ENCODE assay signal across 11 cellular contexts in genomic region chr3:141094851-141095545, GRCh38. TPM values are rescaled to one million over a fixed set of nuclear protein-coding genes. Genes with fewer than 3 reads are reported as not detected.
DNase-seq lines count a peak whose midpoint lies in the region; ATAC-seq and TF ChIP-seq lines count a peak whose summit lies in the region.
"Had no signal": no experiment of that assay in that cellular context is flagged by ENCODE, and none has a peak within 500 bp of the region (broad histone marks: within the 10 kb centered on the region; RNA-seq: fewer than 3 reads in every experiment).

No MANE protein-coding gene starts in this region.

- H2BK15ac ChIP-seq in H9 (ENCODE audit: low read depth, low read length) = no peak overlapping the region

- H3K79me1 ChIP-seq in H9 (ENCODE audit: insufficient read depth, low read depth, low read length, poor library complexity, severe bottlenecking) = no peaks in the 10 kb centered on the region

- no peak overlapping the region for H4K91ac ChIP-seq in H9 (ENCODE audit: insufficient read length, low read depth, low read length)

- DNase-seq in H9 (no peak), amniotic stem cell (lab: John Stamatoyannopoulos, UW) (peak; percentile 20), right cardiac atrium (peak; percentile 90 to 93 (median 91)), germinal center (ENCODE audit: low spot score) (no peak)
- no peak for DNase-seq in activated T-cell treated with anti-CD3 and anti-CD28 coated beads, Interleukin-2, amount 50 U/mL, for 4 hours
- DNase-seq: naive thymus-derived CD8-positive, alpha-beta T cell; WERI-Rb-1 had no signal

- H3K9me3 ChIP-seq in H9 (ENCODE audit: control insufficient read depth, low read depth, low read length) (no peaks in the 10 kb centered on the region), right cardiac atrium (ENCODE audit: control insufficient read depth, low read length) (no peaks in the 10 kb centered on the region), skeletal muscle satellite cell (replicated peaks; ENCODE audit: low read length) (no peaks in the 10 kb centered on the region)

- no peaks in the 10 kb centered on the region for H3K27me3 ChIP-seq in H9 (ENCODE audit: insufficient read depth, low read length)
- H3K27me3 ChIP-seq in right cardiac atrium (ENCODE audit: control insufficient read depth, insufficient read depth) = no peaks in the 10 kb centered on the region
- H3K27me3 ChIP-seq in skeletal muscle satellite cell (ENCODE audit: control insufficient read depth, insufficient read depth, low read length) = peaks cover 11% of the 10 kb centered on the region

- H3K4me2 ChIP-seq in H9 (ENCODE audit: insufficient read depth, insufficient read length, low read length) (no peak overlapping the region), skeletal muscle satellite cell (ENCODE audit: low read length) (peak overlapping the region; percentile 76)

- no peak overlapping the region for H3K56ac ChIP-seq in H9 (ENCODE audit: insufficient read length, low read depth, low read length)

- H3K23me2 ChIP-seq in H9 (ENCODE audit: insufficient read length, low read depth, low read length, poor library complexity, severe bottlenecking) = no peaks in the 10 kb centered on the region

- no CpG with 5 or more reads among the region's 23 CpGs for WGBS in H9 (ENCODE audit: extremely low coverage, insufficient read length, low lambda C conversion rate)
- 22% methylated on average over 23 of the region's 23 CpGs for WGBS in right cardiac atrium

- no peak overlapping the region for H2BK20ac ChIP-seq in H9 (ENCODE audit: low read depth, low read length, poor library complexity, severe bottlenecking)

- no peak overlapping the region for H2AFZ ChIP-seq in H9 (ENCODE audit: low read length)

- H3K9ac ChIP-seq in H9 (ENCODE audit: extremely low read depth, insufficient read length, low read length) (no peak overlapping the region), skeletal muscle satellite cell (ENCODE audit: low read depth, low read length) (peak overlapping the region; percentile 24)

- no peak overlapping the region for H3T11ph ChIP-seq in H9 (ENCODE audit: low read length)

- no peak overlapping the region for H2AK5ac ChIP-seq in H9 (ENCODE audit: insufficient read length, low read length)

- H3K9me3 Mint-ChIP-seq in H9 = peaks cover 4 to 10% of the 10 kb centered on the region in 2 experiments; a peak in 4 of 5 replicates
- H3K9me3 Mint-ChIP-seq in activated T-cell treated with anti-CD3 and anti-CD28 coated beads, Interleukin-2, amount 50 U/mL, for 4 hours = no peaks in the 10 kb centered on the region

- no peak overlapping the region for H3K4me3 ChIP-seq in right cardiac atrium (ENCODE audit: low read length)
- H3K4me3 ChIP-seq in skeletal muscle satellite cell (ENCODE audit: low read length) = peak overlapping the region; percentile 62

- H3K36me3 Mint-ChIP-seq in H9 (ENCODE audit: insufficient read depth in 1 of 3, low read depth in 3 of 3) = peaks cover under 1 to 10% (median 6%) of the 10 kb centered on the region in 3 experiments; a peak in 6 of 7 replicates
- H3K36me3 Mint-ChIP-seq in activated T-cell treated with anti-CD3 and anti-CD28 coated beads, Interleukin-2, amount 50 U/mL, for 4 hours (ENCODE audit: insufficient read depth) = no peaks in the 10 kb centered on the region

- intact Hi-C loops in right cardiac atrium (cut with DNase I) = no loop called here

- no peak overlapping the region for H3K18ac ChIP-seq in H9 (ENCODE audit: insufficient read length, low read depth, low read length)

- no peaks in the 10 kb centered on the region for H3K27me3 Mint-ChIP-seq in H9 (ENCODE audit: low read depth)
- peaks cover under 1% of the 10 kb centered on the region for H3K27me3 Mint-ChIP-seq in activated T-cell treated with anti-CD3 and anti-CD28 coated beads, Interleukin-2, amount 50 U/mL, for 4 hours (ENCODE audit: low read depth)
- H3K27me3 Mint-ChIP-seq: stimulated activated naive CD8-positive, alpha-beta T cell treated with anti-CD3 and anti-CD28 coated beads, Interleukin-15, Interleukin-2, amounts not matched to agents 100 ng/mL and 50 ng/mL, for 24 hours had no signal

- no peak overlapping the region for H3K4ac ChIP-seq in H9 (ENCODE audit: low read depth, low read length)

- no peak overlapping the region for H2BK5ac ChIP-seq in H9 (ENCODE audit: insufficient read length, low read length)

- H3K4me3 Mint-ChIP-seq in H9 = no peak overlapping the region
- no peak overlapping the region for H3K4me3 Mint-ChIP-seq in activated T-cell treated with anti-CD3 and anti-CD28 coated beads, Interleukin-2, amount 50 U/mL, for 4 hours
- H3K4me3 Mint-ChIP-seq: naive thymus-derived CD8-positive, alpha-beta T cell; stimulated activated naive CD8-positive, alpha-beta T cell treated with anti-CD3 and anti-CD28 coated beads, Interleukin-15, Interleukin-2, amounts not matched to agents 100 ng/mL and 50 ng/mL, for 24 hours had no signal

- peak overlapping the region; percentile 64; the same call in 1 of the 2 replicates for H3K14ac ChIP-seq in H9 (ENCODE audit: insufficient read depth, low read length)

- no peaks in the 10 kb centered on the region for H4K20me1 ChIP-seq in H9 (ENCODE audit: control insufficient read depth, insufficient read depth, insufficient read length)

- no peak overlapping the region for H2BK120ac ChIP-seq in H9 (ENCODE audit: low read depth, low read length, poor library complexity, severe bottlenecking)

- ATAC-seq in right cardiac atrium (peak; percentile 91 to 96), GM21529 (IDR thresholded peaks at IDR 0.05; ENCODE audit: unreplicated experiment) (no peak), HG03520 (IDR thresholded peaks at IDR 0.05; ENCODE audit: unreplicated experiment) (no peak)
- ATAC-seq in activated T-cell treated with anti-CD3 and anti-CD28 coated beads, Interleukin-2, amount 50 U/mL, for 4 hours = no peak
- ATAC-seq: naive thymus-derived CD8-positive, alpha-beta T cell had no signal

- H3K27ac ChIP-seq in H9 (ENCODE audit: insufficient read length, low read depth, low read length) (no peak overlapping the region), right cardiac atrium (ENCODE audit: low read length) (peak overlapping the region; percentile 37)
- H3K27ac ChIP-seq: WERI-Rb-1 had no signal

- no peak overlapping the region for H4K8ac ChIP-seq in H9 (replicated peaks; ENCODE audit: insufficient read length, low read depth, low read length)

- no peaks in the 10 kb centered on the region for H3K79me2 ChIP-seq in H9 (ENCODE audit: insufficient read depth, low read length)

- H3K36me3 ChIP-seq in skeletal muscle satellite cell (ENCODE audit: insufficient read depth, low read length) = no peaks in the 10 kb centered on the region

- H3K27ac Mint-ChIP-seq in H9 = 0 out of 7 replicates have a peak overlapping the region, but pooled peaks of 1 of the 3 experiments have one; percentile 63
- H3K27ac Mint-ChIP-seq: stimulated activated naive CD8-positive, alpha-beta T cell treated with anti-CD3 and anti-CD28 coated beads, Interleukin-15, Interleukin-2, amounts not matched to agents 100 ng/mL and 50 ng/mL, for 24 hours had no signal

- no peak overlapping the region for H4K5ac ChIP-seq in H9 (ENCODE audit: insufficient read length, low read depth, low read length)

- H2BK12ac ChIP-seq in H9 (ENCODE audit: insufficient read length, low read depth, low read length) = no peak overlapping the region

- TF ChIP-seq CTCF in H9 (conservative IDR thresholded peaks at IDR 0.05) = no peak

- H3K23ac ChIP-seq in H9 (ENCODE audit: insufficient read length, low read depth, low read length) = no peak overlapping the region

- H3K4me1 Mint-ChIP-seq in H9 = peaks cover 42 to 48% of the 10 kb centered on the region in 2 experiments
- H3K4me1 Mint-ChIP-seq in activated T-cell treated with anti-CD3 and anti-CD28 coated beads, Interleukin-2, amount 50 U/mL, for 4 hours (ENCODE audit: low read depth) = no peaks in the 10 kb centered on the region

- H3K4me1 ChIP-seq in H9 (ENCODE audit: insufficient read depth, low read length) (0 out of 2 replicates have a peak, but pooled peaks cover 3% of the 10 kb centered on the region), right cardiac atrium (ENCODE audit: control insufficient read depth, insufficient read depth, low read length) (peaks cover 18% of the 10 kb centered on the region), skeletal muscle satellite cell (ENCODE audit: control insufficient read depth, insufficient read depth, low read length) (peaks cover 11% of the 10 kb centered on the region)

RNA-seq across cellular contexts. Expression of gene SPSB4, which starts 43.9 kb away (rescaled TPM):
- total RNA-seq in H9 (2021) (6.0 and 6.2 TPM in 2 replicates), right cardiac atrium (1 to 10 TPM; 1.1 to 9.7 (median 5.4) TPM)
- 6.9 TPM for polyA plus RNA-seq in right cardiac atrium
- 0.22 TPM in 1 of 2 replicates, not detected in the other for total RNA-seq in skeletal muscle satellite cell (2012; rRNA removed)
- not detected for total RNA-seq in activated T-cell treated with anti-CD3 and anti-CD28 coated beads, Interleukin-2, amount 50 U/mL, for 4 hours
- total RNA-seq: naive thymus-derived CD8-positive, alpha-beta T cell had no signal
- polyA plus RNA-seq: naive thymus-derived CD8-positive, alpha-beta T cell had no signal

Comparison
In these comparisons a context has a peak if more than half of its experiments do, and no peak if none do; other contexts are left out.
1. DNase-seq: peak in amniotic stem cell (single experiment) and right cardiac atrium (3 of 3); none in H9 (single experiment), activated T-cell treated with anti-CD3 and anti-CD28 coated beads, Interleukin-2, amount 50 U/mL, for 4 hours (single experiment) and germinal center (single experiment).
2. ATAC-seq: peak in right cardiac atrium (2 of 2); none in GM21529 (single experiment), activated T-cell treated with anti-CD3 and anti-CD28 coated beads, Interleukin-2, amount 50 U/mL, for 4 hours (0 of 2) and HG03520 (single experiment).